In the genomic region with DNA sequence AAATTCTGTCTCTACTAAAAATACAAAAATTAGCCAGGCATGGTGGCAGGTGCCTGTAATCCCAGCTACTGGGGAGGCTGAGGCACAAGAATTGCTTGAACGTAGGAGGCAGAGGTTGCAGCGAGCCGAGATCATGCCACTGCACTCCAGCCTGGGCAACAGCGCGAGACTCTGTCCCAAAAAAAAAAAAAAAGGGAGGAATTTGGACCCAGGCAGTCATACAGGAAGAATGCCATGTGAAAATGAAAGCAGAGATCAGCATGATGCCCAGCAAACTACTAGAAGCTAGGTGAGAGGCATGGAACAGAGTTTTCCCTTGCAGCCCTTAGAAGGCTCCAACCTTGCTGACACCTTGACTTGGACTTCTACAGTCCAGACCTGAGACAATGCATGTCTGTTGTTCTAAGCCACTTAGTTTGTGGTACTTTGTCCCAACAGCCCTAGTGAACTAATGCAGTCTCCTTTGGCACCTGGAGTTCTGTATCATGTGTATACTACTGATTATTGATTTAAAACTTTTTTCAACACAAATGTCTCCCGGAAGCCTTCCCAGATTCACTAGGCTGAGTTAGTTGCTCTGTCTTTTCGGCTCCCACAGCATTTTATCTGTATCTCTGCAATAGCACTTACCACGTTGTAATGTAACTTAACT, we compare ENCODE assay signal across 23 cellular contexts.
"Had no signal": no experiment of that assay in that cellular context is flagged by ENCODE, and none has a peak within 500 bp of the region (broad histone marks: within the 10 kb centered on the region; RNA-seq: fewer than 3 reads in every experiment).

No MANE protein-coding gene starts in this region.

- H3K4me1 ChIP-seq: esophagus muscularis mucosa, foreskin keratinocyte, gastroesophageal sphincter, heart left ventricle, prostate gland, right atrium auricular region, stomach, thyroid gland had no signal

- H3K4me2 ChIP-seq: hepatocyte had no signal

- H3K9me3 ChIP-seq: prostate gland, right atrium auricular region, thyroid gland had no signal

- H3K4me3 ChIP-seq: coronary artery, esophagus muscularis mucosa, gastroesophageal sphincter, heart left ventricle, hepatocyte, prostate gland, right atrium auricular region, skin epidermis, stomach, thyroid gland had no signal

- H3K27ac ChIP-seq: coronary artery, esophagus muscularis mucosa, foreskin keratinocyte, gastroesophageal sphincter, heart left ventricle, hepatocyte, prostate gland, right atrium auricular region, skin epidermis, stomach, thyroid gland had no signal

- DNase-seq: dermis blood vessel endothelial cell; effector memory CD4-positive, alpha-beta T cell; foreskin keratinocyte; heart left ventricle; mesenchymal stem cell; naive thymus-derived CD8-positive, alpha-beta T cell; nephron progenitor cell; nucleus accumbens; stimulated activated CD4-positive, alpha-beta T cell treated with anti-CD3 and anti-CD28 coated beads, Interleukin-12 subunit alpha, Interleukin-12 subunit beta, amount 100 ng/mL, for 4 hours; stimulated activated CD4-positive, alpha-beta T cell treated with anti-CD3 and anti-CD28 coated beads, Interleukin-1b, Interleukin-23, amount 100 ng/mL, for 48 hours; stimulated activated CD4-positive, alpha-beta T cell treated with anti-CD3 and anti-CD28 coated beads, Interleukin-4, amount 100 ng/mL, for 1 hour; stimulated activated CD8-positive, alpha-beta memory T cell treated with anti-CD3 and anti-CD28 coated beads, Interleukin-4, amount 100 ng/mL, for 48 hours; stimulated activated naive CD4-positive, alpha-beta T cell treated with Interleukin-2 at 50 U/mL for 16 hours; stomach; thyroid gland; trophoblast cell had no signal

- H3K27me3 ChIP-seq: esophagus muscularis mucosa, foreskin keratinocyte, gastroesophageal sphincter, heart left ventricle, hepatocyte, right atrium auricular region, stomach, thyroid gland had no signal

- H3K79me2 ChIP-seq: hepatocyte had no signal

- ATAC-seq: foreskin keratinocyte; gastroesophageal sphincter; heart left ventricle; naive thymus-derived CD8-positive, alpha-beta T cell had no signal

- H2AFZ ChIP-seq: hepatocyte had no signal

- H3K36me3 ChIP-seq: esophagus muscularis mucosa, gastroesophageal sphincter, heart left ventricle, prostate gland, right atrium auricular region, stomach, thyroid gland had no signal
